Comparison of ENCODE assay signal across 12 cellular contexts in genomic region chr9:134706522-134706921, GRCh38.
DNase-seq lines count a peak whose midpoint lies in the region; ATAC-seq and TF ChIP-seq lines count a peak whose summit lies in the region.
"Had no signal": no experiment of that assay in that cellular context is flagged by ENCODE, and none has a peak within 500 bp of the region (broad histone marks: within the 10 kb centered on the region; RNA-seq: fewer than 3 reads in every experiment).

No MANE protein-coding gene starts in this region.

- POLR2A ChIA-PET in A673 (lab: Charles Lee; ENCODE audit: low non-redundant PET), result no interaction called here

- H3K27me3 ChIP-seq in A673 (replicated peaks; ENCODE audit: insufficient read depth, low read depth, low read length, poor library complexity) (no peaks in the 10 kb centered on the region), Peyer's patch (no peaks in the 10 kb centered on the region), left ventricle myocardium inferior (ENCODE audit: low read depth) (peaks cover 4% of the 10 kb centered on the region), rectal smooth muscle tissue (ENCODE audit: control insufficient read depth, insufficient read depth, low read length) (no peaks in the 10 kb centered on the region), foreskin keratinocyte (no peaks in the 10 kb centered on the region)

- H3K4me1 ChIP-seq in A673 (ENCODE audit: insufficient read depth, low read length, poor library complexity, severe bottlenecking) (peaks cover 12% of the 10 kb centered on the region), Peyer's patch (peaks cover 0 to 40% (median 0%) of the 10 kb centered on the region in 4 donors), left ventricle myocardium inferior (peaks cover 72% of the 10 kb centered on the region), rectal smooth muscle tissue (ENCODE audit: control insufficient read depth, insufficient read depth, low read length) (peaks cover 74% of the 10 kb centered on the region), foreskin keratinocyte (no peaks in the 10 kb centered on the region)

- H3K36me3 ChIP-seq in A673 (ENCODE audit: insufficient read depth, low read length, poor library complexity, severe bottlenecking), result no peaks in the 10 kb centered on the region
- peaks cover 0 to 4% (median 0%) of the 10 kb centered on the region in 3 donors for H3K36me3 ChIP-seq in Peyer's patch
- peaks cover 4% of the 10 kb centered on the region for H3K36me3 ChIP-seq in left ventricle myocardium inferior
- peaks cover 7% of the 10 kb centered on the region for H3K36me3 ChIP-seq in rectal smooth muscle tissue (ENCODE audit: control insufficient read depth, insufficient read depth, low read length)

- peak overlapping the region; percentile 59 for H3K27ac ChIP-seq in A673 (ENCODE audit: low read depth, low read length, poor library complexity, severe bottlenecking)
- peak overlapping the region; percentile 50 to 85 (median 65) for H3K27ac ChIP-seq in Peyer's patch
- peak overlapping the region; percentile 84 for H3K27ac ChIP-seq in left ventricle myocardium inferior (replicated peaks)
- H3K27ac ChIP-seq in rectal smooth muscle tissue (ENCODE audit: low read depth, low read length), result peak overlapping the region; percentile 99
- H3K27ac ChIP-seq in foreskin keratinocyte, result no peak overlapping the region

- no peak overlapping the region for H3K4me3 ChIP-seq in A673 (ENCODE audit: low read depth, low read length, poor library complexity, severe bottlenecking)
- no peak overlapping the region for H3K4me3 ChIP-seq in Peyer's patch
- no peak overlapping the region for H3K4me3 ChIP-seq in left ventricle myocardium inferior
- peak overlapping the region; percentile 18 for H3K4me3 ChIP-seq in rectal smooth muscle tissue (ENCODE audit: low read length)

- ATAC-seq in foreskin keratinocyte, result no peak

- intact Hi-C loops in A673 (cut with micrococcal nuclease; ENCODE audit: unreplicated experiment) (no loop called here), left ventricle myocardium inferior (cut with micrococcal nuclease) (no loop called here)

- H3K9me3 ChIP-seq in A673 (ENCODE audit: low read depth, low read length, poor library complexity, severe bottlenecking) (no peaks in the 10 kb centered on the region), Peyer's patch (no peaks in the 10 kb centered on the region), left ventricle myocardium inferior (replicated peaks) (no peaks in the 10 kb centered on the region)

- CTCF ChIA-PET in A673 (lab: Charles Lee), result no interaction called here

- H3K9ac ChIP-seq in rectal smooth muscle tissue (ENCODE audit: low read length), result no peak overlapping the region

- TF ChIP-seq CTCF in A673 (conservative IDR thresholded peaks at IDR 0.05; ENCODE audit: low read depth, low read length), result no peak
- no peak for TF ChIP-seq CTCF in Peyer's patch (IDR thresholded peaks at IDR 0.05)
- no peak for TF ChIP-seq CTCF in left ventricle myocardium inferior (IDR thresholded peaks at IDR 0.05; ENCODE audit: borderline replicate concordance)
- no peak for TF ChIP-seq CTCF in foreskin keratinocyte (conservative IDR thresholded peaks at IDR 0.05)

- TF ChIP-seq POLR2A in Peyer's patch (IDR thresholded peaks at IDR 0.05), result no peak

- DNase-seq in A673 (ENCODE audit: low spot score) (no peak), Peyer's patch (no peak), left ventricle myocardium inferior (no peak), Ammon's horn (ENCODE audit: low spot score) (no peak), foreskin keratinocyte (no peak), NCI-H2171 treated with DMSO at 0.1 percent for 48 hours (lab: John Stamatoyannopoulos, UW) (no peak), DMS114 treated with DMSO at 0.1 percent for 48 hours (lab: John Stamatoyannopoulos, UW; ENCODE audit: unreplicated experiment) (no peak)
- DNase-seq: activated CD8-positive, alpha-beta memory T cell treated with anti-CD3 and anti-CD28 coated beads for 24 hours; activated effector memory CD4-positive, alpha-beta T cell treated with Interleukin-2 at 50 U/mL for 16 hours; effector CD4-positive, alpha-beta T cell; midbrain had no signal

- no TSS peak for BruUV-seq in A673 (replicated peaks; lab: Mats Ljungman, UMichigan)
